ENCODE assay signal across 2 cellular contexts in genomic region chr5:126403156-126403555, GRCh38.
TF ChIP-seq lines count a peak whose summit lies in the region.

No MANE protein-coding gene starts in this region.

TF ChIP-seq in SK-N-SH, 30 proteins besides CTCF, POLR2A, EP300 and RAD21 (continued from another document):
- TF ChIP-seq YY1 (IDR thresholded peaks at IDR 0.05; ENCODE audit: low read depth): no peak
- no peak for TF ChIP-seq EZH2phosphoT487 (IDR thresholded peaks at IDR 0.05; ENCODE audit: borderline replicate concordance, low read depth)
- no peak for TF ChIP-seq MEF2A (IDR thresholded peaks at IDR 0.05; ENCODE audit: borderline replicate concordance, low read depth)
- TF ChIP-seq, protein P1, sequence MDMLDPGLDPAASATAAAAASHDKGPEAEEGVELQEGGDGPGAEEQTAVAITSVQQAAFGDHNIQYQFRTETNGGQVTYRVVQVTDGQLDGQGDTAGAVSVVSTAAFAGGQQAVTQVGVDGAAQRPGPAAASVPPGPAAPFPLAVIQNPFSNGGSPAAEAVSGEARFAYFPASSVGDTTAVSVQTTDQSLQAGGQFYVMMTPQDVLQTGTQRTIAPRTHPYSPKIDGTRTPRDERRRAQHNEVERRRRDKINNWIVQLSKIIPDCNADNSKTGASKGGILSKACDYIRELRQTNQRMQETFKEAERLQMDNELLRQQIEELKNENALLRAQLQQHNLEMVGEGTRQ (IDR thresholded peaks at IDR 0.05; ENCODE audit: borderline replicate concordance, low read depth, low read length): no peak
- no peak for TF ChIP-seq SMC3 (IDR thresholded peaks at IDR 0.05; ENCODE audit: low read depth, low read length)
- no peak for TF ChIP-seq TCF12 (IDR thresholded peaks at IDR 0.05)
- no peak for TF ChIP-seq GATA2 (CRISPR knock-in tag; IDR thresholded peaks at IDR 0.05)
- TF ChIP-seq RFX5 (IDR thresholded peaks at IDR 0.05; ENCODE audit: low read length): no peak
- TF ChIP-seq FOSL2 (IDR thresholded peaks at IDR 0.05; ENCODE audit: borderline replicate concordance, low read depth): no peak
- TF ChIP-seq REST (IDR thresholded peaks at IDR 0.05; ENCODE audit: low read depth, low read length): no peak
- no peak for TF ChIP-seq RXRA (IDR thresholded peaks at IDR 0.05; ENCODE audit: borderline replicate concordance, low read depth)
- TF ChIP-seq MXI1 (IDR thresholded peaks at IDR 0.05; ENCODE audit: low read depth, low read length): no peak
- no peak for TF ChIP-seq RCOR1 (IDR thresholded peaks at IDR 0.05; ENCODE audit: low read length)
- TF ChIP-seq TAF1 (IDR thresholded peaks at IDR 0.05; ENCODE audit: borderline replicate concordance, low read depth, low read length): no peak
- TF ChIP-seq GABPA (IDR thresholded peaks at IDR 0.05; ENCODE audit: low read depth): no peak
- TF ChIP-seq FOXJ3 (CRISPR knock-in tag; IDR thresholded peaks at IDR 0.05): no peak

TF ChIP-seq in SK-N-SH treated with all-trans-retinoic acid at 6 μM for 48 hours, 23 proteins besides CTCF, POLR2A, EP300 and RAD21 (continued from another document):
- TF ChIP-seq, protein P2, sequence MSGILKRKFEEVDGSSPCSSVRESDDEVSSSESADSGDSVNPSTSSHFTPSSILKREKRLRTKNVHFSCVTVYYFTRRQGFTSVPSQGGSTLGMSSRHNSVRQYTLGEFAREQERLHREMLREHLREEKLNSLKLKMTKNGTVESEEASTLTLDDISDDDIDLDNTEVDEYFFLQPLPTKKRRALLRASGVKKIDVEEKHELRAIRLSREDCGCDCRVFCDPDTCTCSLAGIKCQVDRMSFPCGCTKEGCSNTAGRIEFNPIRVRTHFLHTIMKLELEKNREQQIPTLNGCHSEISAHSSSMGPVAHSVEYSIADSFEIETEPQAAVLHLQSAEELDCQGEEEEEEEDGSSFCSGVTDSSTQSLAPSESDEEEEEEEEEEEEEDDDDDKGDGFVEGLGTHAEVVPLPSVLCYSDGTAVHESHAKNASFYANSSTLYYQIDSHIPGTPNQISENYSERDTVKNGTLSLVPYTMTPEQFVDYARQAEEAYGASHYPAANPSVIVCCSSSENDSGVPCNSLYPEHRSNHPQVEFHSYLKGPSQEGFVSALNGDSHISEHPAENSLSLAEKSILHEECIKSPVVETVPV (CRISPR knock-in tag; IDR thresholded peaks at IDR 0.05): no peak
- TF ChIP-seq CSDC2 (CRISPR knock-in tag; IDR thresholded peaks at IDR 0.05): no peak
- no peak for TF ChIP-seq TOX (CRISPR knock-in tag; IDR thresholded peaks at IDR 0.05; ENCODE audit: borderline replicate concordance)
- TF ChIP-seq, protein P3, sequence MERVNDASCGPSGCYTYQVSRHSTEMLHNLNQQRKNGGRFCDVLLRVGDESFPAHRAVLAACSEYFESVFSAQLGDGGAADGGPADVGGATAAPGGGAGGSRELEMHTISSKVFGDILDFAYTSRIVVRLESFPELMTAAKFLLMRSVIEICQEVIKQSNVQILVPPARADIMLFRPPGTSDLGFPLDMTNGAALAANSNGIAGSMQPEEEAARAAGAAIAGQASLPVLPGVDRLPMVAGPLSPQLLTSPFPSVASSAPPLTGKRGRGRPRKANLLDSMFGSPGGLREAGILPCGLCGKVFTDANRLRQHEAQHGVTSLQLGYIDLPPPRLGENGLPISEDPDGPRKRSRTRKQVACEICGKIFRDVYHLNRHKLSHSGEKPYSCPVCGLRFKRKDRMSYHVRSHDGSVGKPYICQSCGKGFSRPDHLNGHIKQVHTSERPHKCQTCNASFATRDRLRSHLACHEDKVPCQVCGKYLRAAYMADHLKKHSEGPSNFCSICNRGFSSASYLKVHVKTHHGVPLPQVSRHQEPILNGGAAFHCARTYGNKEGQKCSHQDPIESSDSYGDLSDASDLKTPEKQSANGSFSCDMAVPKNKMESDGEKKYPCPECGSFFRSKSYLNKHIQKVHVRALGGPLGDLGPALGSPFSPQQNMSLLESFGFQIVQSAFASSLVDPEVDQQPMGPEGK (CRISPR knock-in tag; IDR thresholded peaks at IDR 0.05; ENCODE audit: borderline replicate concordance): no peak
- TF ChIP-seq, protein P4, sequence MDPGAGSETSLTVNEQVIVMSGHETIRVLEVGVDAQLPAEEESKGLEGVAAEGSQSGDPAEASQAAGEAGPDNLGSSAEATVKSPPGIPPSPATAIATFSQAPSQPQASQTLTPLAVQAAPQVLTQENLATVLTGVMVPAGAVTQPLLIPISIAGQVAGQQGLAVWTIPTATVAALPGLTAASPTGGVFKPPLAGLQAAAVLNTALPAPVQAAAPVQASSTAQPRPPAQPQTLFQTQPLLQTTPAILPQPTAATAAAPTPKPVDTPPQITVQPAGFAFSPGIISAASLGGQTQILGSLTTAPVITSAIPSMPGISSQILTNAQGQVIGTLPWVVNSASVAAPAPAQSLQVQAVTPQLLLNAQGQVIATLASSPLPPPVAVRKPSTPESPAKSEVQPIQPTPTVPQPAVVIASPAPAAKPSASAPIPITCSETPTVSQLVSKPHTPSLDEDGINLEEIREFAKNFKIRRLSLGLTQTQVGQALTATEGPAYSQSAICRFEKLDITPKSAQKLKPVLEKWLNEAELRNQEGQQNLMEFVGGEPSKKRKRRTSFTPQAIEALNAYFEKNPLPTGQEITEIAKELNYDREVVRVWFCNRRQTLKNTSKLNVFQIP (CRISPR knock-in tag; IDR thresholded peaks at IDR 0.05; ENCODE audit: borderline replicate concordance, low read depth): no peak
- TF ChIP-seq ZFP3 (CRISPR knock-in tag; IDR thresholded peaks at IDR 0.05): no peak
- no peak for TF ChIP-seq ZNF8 (CRISPR knock-in tag; IDR thresholded peaks at IDR 0.05)
- no peak for TF ChIP-seq ZNF70 (CRISPR knock-in tag; IDR thresholded peaks at IDR 0.05)
